7 cellular contexts compared by ENCODE assay signal in the genomic region with DNA sequence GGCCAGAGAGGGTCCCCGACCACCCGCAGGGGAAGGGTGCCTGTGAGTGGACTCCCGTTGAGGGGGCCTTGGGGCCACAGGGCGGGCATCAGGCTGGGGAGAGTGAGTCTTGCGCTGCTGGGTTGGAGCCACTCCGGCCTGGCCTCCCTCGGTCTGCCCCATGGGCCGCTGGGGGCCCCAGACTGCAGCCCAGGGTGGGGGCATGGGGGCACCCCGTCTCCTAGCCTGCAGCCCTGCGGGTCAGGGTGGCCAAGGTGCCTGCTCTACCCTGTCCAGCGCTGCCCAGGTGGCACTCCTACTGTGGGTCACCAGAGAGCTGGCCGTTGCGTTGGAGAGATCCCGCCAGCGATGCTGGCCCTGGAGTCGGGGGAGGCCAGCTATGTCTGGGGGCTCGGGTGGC.
DNase-seq lines count a peak whose midpoint lies in the region; ATAC-seq and TF ChIP-seq lines count a peak whose summit lies in the region.
"Not testable (repeated sequence)": the region's sequence is repeated elsewhere in the genome, so short reads cannot be mapped to it uniquely, and the experiment has no call there.

No MANE protein-coding gene starts in this region.

- not testable (repeated sequence) for H3K9me3 ChIP-seq in OCI-LY1 (ENCODE audit: low read length)

- H3K9me3 Mint-ChIP-seq in activated T-cell treated with anti-CD3 and anti-CD28 coated beads, Interleukin-2, amount 50 U/mL, for 24 hours; stimulated activated naive CD8-positive, alpha-beta T cell treated with anti-CD3 and anti-CD28 coated beads, Interleukin-15, amount 100 ng/mL, for 72 hours: not testable (repeated sequence)

- H3K4me3 ChIP-seq in OCI-LY1 (ENCODE audit: low read depth, low read length, poor library complexity, severe bottlenecking) = peak overlapping the region; percentile 52
- not testable (repeated sequence) for H3K4me3 ChIP-seq in coronary artery

- not testable (repeated sequence) for H4K20me1 ChIP-seq in OCI-LY1 (ENCODE audit: insufficient read depth, low read length)

- H3K27ac ChIP-seq in OCI-LY1 (ENCODE audit: low read depth, low read length, poor library complexity, severe bottlenecking) = peak overlapping the region; percentile 66
- not testable (repeated sequence) for H3K27ac ChIP-seq in coronary artery

- not testable (repeated sequence) for H3K4me1 ChIP-seq in OCI-LY1 (ENCODE audit: insufficient read depth, low read length, severe bottlenecking)

- not testable (repeated sequence) for ATAC-seq in omental fat pad (ENCODE audit: low FRiP score)
- peak; percentile 39 for ATAC-seq in sciatic nerve
- peak; percentile 32 for ATAC-seq in stimulated activated naive CD8-positive, alpha-beta T cell treated with anti-CD3 and anti-CD28 coated beads, Interleukin-15, amount 100 ng/mL, for 72 hours

- not testable (repeated sequence) for H3K79me2 ChIP-seq in OCI-LY1 (ENCODE audit: insufficient read depth, low read length)

- intact Hi-C loops in sciatic nerve (cut with DNase I) = not testable (repeated sequence)

- H3K4me3 Mint-ChIP-seq in activated T-cell treated with anti-CD3 and anti-CD28 coated beads, Interleukin-2, amount 50 U/mL, for 24 hours; stimulated activated naive CD8-positive, alpha-beta T cell treated with anti-CD3 and anti-CD28 coated beads, Interleukin-15, amount 100 ng/mL, for 72 hours: not testable (repeated sequence)

- DNase-seq in activated T-cell treated with anti-CD3 and anti-CD28 coated beads, Interleukin-2, amount 50 U/mL, for 24 hours = peak; percentile 5
- DNase-seq in coronary artery (ENCODE audit: low spot score) = peak; percentile 41
- peak; percentile 16 for DNase-seq in islet precursor cell
- peak; percentile 16 for DNase-seq in omental fat pad (ENCODE audit: low spot score)
- not testable (repeated sequence) for DNase-seq in sciatic nerve (ENCODE audit: low spot score); stimulated activated naive CD8-positive, alpha-beta T cell treated with anti-CD3 and anti-CD28 coated beads, Interleukin-15, amount 100 ng/mL, for 72 hours

- H3K27me3 ChIP-seq in OCI-LY1 (ENCODE audit: insufficient read depth, low read length) = not testable (repeated sequence)

- H3K27ac Mint-ChIP-seq in activated T-cell treated with anti-CD3 and anti-CD28 coated beads, Interleukin-2, amount 50 U/mL, for 24 hours; stimulated activated naive CD8-positive, alpha-beta T cell treated with anti-CD3 and anti-CD28 coated beads, Interleukin-15, amount 100 ng/mL, for 72 hours: not testable (repeated sequence)

- H2AFZ ChIP-seq in OCI-LY1 (ENCODE audit: low read length) = not testable (repeated sequence)

- H3K36me3 ChIP-seq in OCI-LY1 (ENCODE audit: insufficient read depth, low read length) = not testable (repeated sequence)

- not testable (repeated sequence) for H3F3A ChIP-seq in OCI-LY1 (ENCODE audit: insufficient read depth, low read length)

- peak overlapping the region; percentile 50; the same call in 1 of the 2 replicates for H3K9ac ChIP-seq in OCI-LY1 (ENCODE audit: low read length)

- not testable (repeated sequence) for H3K36me3 Mint-ChIP-seq in activated T-cell treated with anti-CD3 and anti-CD28 coated beads, Interleukin-2, amount 50 U/mL, for 24 hours (ENCODE audit: low read depth)

- TF ChIP-seq CTCF in OCI-LY1 (IDR thresholded peaks at IDR 0.05; ENCODE audit: low read length); coronary artery (IDR thresholded peaks at IDR 0.05); omental fat pad (IDR thresholded peaks at IDR 0.05): not testable (repeated sequence)

- not testable (repeated sequence) for H3K27me3 Mint-ChIP-seq in activated T-cell treated with anti-CD3 and anti-CD28 coated beads, Interleukin-2, amount 50 U/mL, for 24 hours; stimulated activated naive CD8-positive, alpha-beta T cell treated with anti-CD3 and anti-CD28 coated beads, Interleukin-15, amount 100 ng/mL, for 72 hours

- not testable (repeated sequence) for H3K4me1 Mint-ChIP-seq in activated T-cell treated with anti-CD3 and anti-CD28 coated beads, Interleukin-2, amount 50 U/mL, for 24 hours (ENCODE audit: low read depth); stimulated activated naive CD8-positive, alpha-beta T cell treated with anti-CD3 and anti-CD28 coated beads, Interleukin-15, amount 100 ng/mL, for 72 hours

- H3K9me2 ChIP-seq in OCI-LY1 (ENCODE audit: low read depth, low read length) = not testable (repeated sequence)

- H3K4me2 ChIP-seq in OCI-LY1 (ENCODE audit: low read length) = not testable (repeated sequence)
